In genomic region chr10:96290368-96291133, GRCh38 we compare ENCODE assay signal across 22 cellular contexts. TPM values are rescaled to one million over a fixed set of nuclear protein-coding genes. Genes with fewer than 3 reads are reported as not detected.
DNase-seq lines count a peak whose midpoint lies in the region; ATAC-seq and TF ChIP-seq lines count a peak whose summit lies in the region.
"Had no signal": no experiment of that assay in that cellular context is flagged by ENCODE, and none has a peak within 500 bp of the region (broad histone marks: within the 10 kb centered on the region; RNA-seq: fewer than 3 reads in every experiment).

No MANE protein-coding gene starts in this region.

- H3K4me3 ChIP-seq in GM12865 (ENCODE audit: low read depth, low read length) (peak overlapping the region; percentile 26; the same call in 1 of the 2 replicates), MM.1S (ENCODE audit: low read length) (0 out of 2 replicates have a peak overlapping the region, but pooled peaks have one; percentile 5), neural progenitor cell (no peak overlapping the region), MG63 (no peak overlapping the region)
- H3K4me3 ChIP-seq: left lung, ovary, sigmoid colon had no signal

- H3K79me2 ChIP-seq in MM.1S (ENCODE audit: low read length) (no peaks in the 10 kb centered on the region), neural progenitor cell (ENCODE audit: low read depth) (no peaks in the 10 kb centered on the region)

- ATAC-seq in GM21447 (IDR thresholded peaks at IDR 0.05; ENCODE audit: unreplicated experiment) (peak; percentile 26), GM21515 (IDR thresholded peaks at IDR 0.05; ENCODE audit: unreplicated experiment) (no peak)
- ATAC-seq: left lung had no signal

- H3K9me3 ChIP-seq in MM.1S (replicated peaks; ENCODE audit: insufficient read depth, low read length), result no peaks in the 10 kb centered on the region
- H3K9me3 ChIP-seq in neural progenitor cell (ENCODE audit: low read depth), result no peaks in the 10 kb centered on the region
- H3K9me3 ChIP-seq in MG63, result no peaks in the 10 kb centered on the region
- H3K9me3 ChIP-seq: left lung, ovary, sigmoid colon had no signal

- peaks cover 3% of the 10 kb centered on the region for H3K27me3 Mint-ChIP-seq in neural progenitor cell (ENCODE audit: insufficient read depth, low read depth)

- peaks cover 28% of the 10 kb centered on the region for H3F3A ChIP-seq in MM.1S (ENCODE audit: insufficient read depth, low read length)
- no peaks in the 10 kb centered on the region for H3F3A ChIP-seq in neural progenitor cell (ENCODE audit: low read depth)

- H3K36me3 ChIP-seq in MM.1S (replicated peaks; ENCODE audit: insufficient read depth, low read length) (no peaks in the 10 kb centered on the region), neural progenitor cell (no peaks in the 10 kb centered on the region), MG63 (no peaks in the 10 kb centered on the region)
- H3K36me3 ChIP-seq: left lung, ovary, sigmoid colon had no signal

- no peak for TF ChIP-seq CTCF in GM12865 (IDR thresholded peaks at IDR 0.05; ENCODE audit: insufficient read depth, low read depth, low read length, missing control alignments)
- TF ChIP-seq CTCF in MM.1S (IDR thresholded peaks at IDR 0.05; ENCODE audit: low read length), result no peak
- TF ChIP-seq CTCF in neural progenitor cell (IDR thresholded peaks at IDR 0.05), result no peak

- H3K27ac Mint-ChIP-seq in neural progenitor cell, result no peak overlapping the region
- H3K27ac Mint-ChIP-seq: HFFc6 had no signal

- no peaks in the 10 kb centered on the region for H3K36me3 Mint-ChIP-seq in neural progenitor cell

- no peak overlapping the region for H3K9ac ChIP-seq in MM.1S (ENCODE audit: low read length)
- H3K9ac ChIP-seq in neural progenitor cell, result no peak overlapping the region

- H3K9me2 ChIP-seq in MM.1S (replicated peaks; ENCODE audit: insufficient read depth, low read length), result no peaks in the 10 kb centered on the region

- peaks cover 10% of the 10 kb centered on the region for H3K4me1 Mint-ChIP-seq in neural progenitor cell

- H3K9me3 Mint-ChIP-seq in neural progenitor cell, result no peaks in the 10 kb centered on the region
- H3K9me3 Mint-ChIP-seq: HFFc6 had no signal

- peaks cover 51% of the 10 kb centered on the region for H3K4me1 ChIP-seq in MM.1S (ENCODE audit: low read length)
- H3K4me1 ChIP-seq in neural progenitor cell, result no peaks in the 10 kb centered on the region

- H3K27me3 ChIP-seq in MM.1S (replicated peaks; ENCODE audit: insufficient read depth, low read length) (no peaks in the 10 kb centered on the region), neural progenitor cell (no peaks in the 10 kb centered on the region), MG63 (peaks cover 2% of the 10 kb centered on the region; the same call in 1 of the 2 replicates)
- H3K27me3 ChIP-seq: left lung, ovary, sigmoid colon had no signal

- H2AFZ ChIP-seq in MM.1S (ENCODE audit: low read length), result peak overlapping the region; percentile 57
- peak overlapping the region; percentile 52 for H2AFZ ChIP-seq in neural progenitor cell (replicated peaks)

- H3K27ac ChIP-seq in MM.1S (ENCODE audit: low read length), result peak overlapping the region; percentile 34; the same call in 1 of the 2 replicates
- no peak overlapping the region for H3K27ac ChIP-seq in neural progenitor cell
- H3K27ac ChIP-seq: left lung, ovary, sigmoid colon had no signal

- H4K20me1 ChIP-seq in MM.1S (ENCODE audit: insufficient read depth, low read length), result no peaks in the 10 kb centered on the region
- H4K20me1 ChIP-seq in neural progenitor cell (ENCODE audit: low read depth), result no peaks in the 10 kb centered on the region

- H3K4me2 ChIP-seq in MM.1S (ENCODE audit: low read depth, low read length) (peak overlapping the region; percentile 54), neural progenitor cell (no peak overlapping the region)

- DNase-seq in GM12865 (ENCODE audit: low read depth) (peak; percentile 76), MM.1S (no peak), neural progenitor cell (ENCODE audit: low spot score) (no peak), MG63 (no peak), NCI-H226 (no peak), inferior parietal cortex (ENCODE audit: extremely low spot score) (no peak)
- DNase-seq: activated CD4-positive, alpha-beta T cell treated with anti-CD3 and anti-CD28 coated beads, Interleukin-2, amount 50 U/mL, for 48 hours; activated naive CD4-positive, alpha-beta T cell treated with anti-CD3 and anti-CD28 coated beads, Interleukin-2, amount 50 U/mL, for 16 hours; activated T-cell treated with anti-CD3 and anti-CD28 coated beads, Interleukin-2, amount 50 U/mL, for 1 hour; HFFc6; IMR-90; left lung; NCI-H1048; NCI-H82; ovary; sigmoid colon; stimulated activated CD4-positive, alpha-beta T cell treated with anti-CD3 and anti-CD28 coated beads, Interleukin-1b, Interleukin-23, amount 100 ng/mL, for 48 hours; substantia nigra had no signal

- H3K4me3 Mint-ChIP-seq in neural progenitor cell, result no peak overlapping the region
- H3K4me3 Mint-ChIP-seq: HFFc6 had no signal

RNA-seq across cellular contexts. Expression of gene DNTT, which starts 13.7 kb away (rescaled TPM):
- not detected in 2 replicates for total RNA-seq in neural progenitor cell (ENCODE audit: low replicate concordance)
- total RNA-seq in MG63 (2014; rRNA removed; shearing (Covaris generic); ENCODE audit: low replicate concordance), result not detected in 2 replicates
- total RNA-seq: astrocyte, HFFc6, IMR-90, left lung, ovary, RPMI7951, sigmoid colon had no signal

RNA-seq across cellular contexts. Expression of gene BLNK, which starts 19.2 kb away (rescaled TPM):
- total RNA-seq in neural progenitor cell (ENCODE audit: low replicate concordance), result not detected in 2 replicates
- not detected in 2 replicates for total RNA-seq in MG63 (2014; rRNA removed; shearing (Covaris generic); ENCODE audit: low replicate concordance)
- total RNA-seq: astrocyte, HFFc6, IMR-90, RPMI7951 had no signal

Comparison
In these comparisons a context has a peak if more than half of its experiments do, and no peak if none do; other contexts are left out.
1. H3K4me3 ChIP-seq: peak in GM12865 (single experiment) and MM.1S (single experiment); none in neural progenitor cell (single experiment) and MG63 (single experiment).